9 cellular contexts compared by ENCODE assay signal in the genomic region with DNA sequence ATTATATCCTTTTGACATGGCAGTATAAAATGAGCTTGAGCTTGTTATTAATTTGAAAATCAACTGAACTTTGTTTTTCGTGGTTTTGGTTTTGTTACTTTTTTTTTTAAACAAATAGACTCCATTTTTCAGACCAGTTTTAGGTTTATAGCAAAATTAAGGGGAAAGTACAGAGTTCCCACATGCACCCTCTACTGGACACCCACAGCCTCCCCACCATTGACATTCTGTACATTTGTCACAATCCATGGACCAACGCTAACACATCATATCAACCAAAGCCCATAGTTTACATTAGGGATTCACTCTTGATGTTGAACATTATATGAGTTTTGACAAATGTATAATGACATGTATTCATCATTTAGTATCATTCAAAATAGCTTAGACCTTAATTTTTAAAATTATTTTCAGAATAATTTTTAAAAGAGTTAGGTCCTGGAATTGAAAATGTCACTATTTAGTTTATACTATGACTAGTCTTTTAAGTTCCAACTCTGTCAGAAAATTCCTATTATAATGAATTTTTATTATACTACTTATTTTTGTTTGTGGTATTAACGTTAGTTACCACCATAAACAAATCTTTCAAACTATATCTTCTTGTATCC. TPM values are rescaled to one million over a fixed set of nuclear protein-coding genes. Genes with fewer than 3 reads are reported as not detected.
A peak's percentile ranks its signal among the peaks of the same experiment; 100 is the strongest.
DNase-seq lines count a peak whose midpoint lies in the region; ATAC-seq and TF ChIP-seq lines count a peak whose summit lies in the region.
"Had no signal": no experiment of that assay in that cellular context is flagged by ENCODE, and none has a peak within 500 bp of the region (broad histone marks: within the 10 kb centered on the region; RNA-seq: fewer than 3 reads in every experiment).

No MANE protein-coding gene starts in this region.

- TF ChIP-seq CTCF in HCT116 (IDR thresholded peaks at IDR 0.05 in 2 of 3, conservative IDR thresholded peaks at IDR 0.05 in 1 of 3; ENCODE audit: borderline replicate concordance in 1 of 3, insufficient read depth in 1 of 3, low read depth in 2 of 3, low read length in 2 of 3) (peak in 2 of 3 experiments; percentile 69 to 71; a peak in 4 of 6 replicates), VCaP (conservative IDR thresholded peaks at IDR 0.05) (peak; percentile 70), left lung (IDR thresholded peaks at IDR 0.05) (peak in 1 of 2 donors; percentile 25)

- peak; percentile 42 for TF ChIP-seq RAD21 in HCT116 (IDR thresholded peaks at IDR 0.05; ENCODE audit: low read depth)

- peaks cover 0 to 20% of the 10 kb centered on the region in 2 experiments; a peak in 3 of 4 replicates for H3K4me1 ChIP-seq in HCT116 (ENCODE audit: control insufficient read depth in 1 of 2, insufficient read depth in 2 of 2, low read length in 2 of 2)
- no peaks in the 10 kb centered on the region for H3K4me1 ChIP-seq in left lung

- DNase-seq in D341Med (ENCODE audit: low spot score) (peak; percentile 41), HCT116 (ENCODE audit: low read depth, low spot score) (no peak), left lung (no peak), left colon (no peak), AG20443 (ENCODE audit: low spot score) (no peak)
- no peak for DNase-seq in activated CD4-positive, alpha-beta T cell treated with anti-CD3 and anti-CD28 coated beads for 1 hour

- no peaks in the 10 kb centered on the region for H3K36me3 ChIP-seq in HCT116 (ENCODE audit: control insufficient read depth in 1 of 2, insufficient read depth in 2 of 2, low read length in 2 of 2)
- H3K36me3 ChIP-seq in left lung: no peaks in the 10 kb centered on the region
- H3K36me3 ChIP-seq: SJSA1 had no signal

- CTCF ChIA-PET in HCT116 (lab: Charles Lee): interaction anchor here (0.8 to 1.6 kb wide), 5 partner anchors 12 to 180 kb away, joined by 3 to 10 read pairs (median 5); no protein-coding TSS in a partner anchor

- H3K27me3 ChIP-seq in HCT116 (ENCODE audit: insufficient read depth, low read length) (no peaks in the 10 kb centered on the region), left lung (no peaks in the 10 kb centered on the region)
- H3K27me3 ChIP-seq: SJSA1 had no signal

- H4K20me1 ChIP-seq in HCT116 (ENCODE audit: insufficient read depth): no peaks in the 10 kb centered on the region

- no peaks in the 10 kb centered on the region for H3K79me2 ChIP-seq in HCT116 (ENCODE audit: insufficient read depth, low read length)

- RAD21 ChIA-PET in HCT116 (lab: Charles Lee; ENCODE audit: low non-redundant PET in 1 of 2, low total read pairs in 2 of 2, uncharacterized antibody in 2 of 2, unreplicated experiment in 2 of 2): interaction anchor here in 1 of 2 experiments (1.4 kb wide), 1 partner anchor 67 kb away, joined by 3 read pairs; no protein-coding TSS in a partner anchor

- intact Hi-C loops in HCT116 (cut with micrococcal nuclease): loop anchor here (5.0 kb wide), 1 partner anchor 173 kb away; no protein-coding TSS in a partner anchor
- intact Hi-C loops in left lung (cut with DNase I): no loop called here
- intact Hi-C loops in left colon (cut with DNase I, micrococcal nuclease): no loop called here

- no peak for TF ChIP-seq POLR2A in HCT116 (IDR thresholded peaks at IDR 0.05; ENCODE audit: borderline replicate concordance, extremely low read depth, insufficient read depth, insufficient read length)

- H3K9me2 ChIP-seq in HCT116 (ENCODE audit: insufficient read depth): no peaks in the 10 kb centered on the region

- ATAC-seq in HCT116: peak; percentile 84
- peak; percentile 58 for ATAC-seq in left lung
- no peak for ATAC-seq in left colon
- ATAC-seq in GM18873 (IDR thresholded peaks at IDR 0.05; ENCODE audit: low FRiP score, unreplicated experiment): no peak

- H3K4me3 ChIP-seq in HCT116 (replicated peaks in 1 of 2; ENCODE audit: low read depth in 1 of 2, low read length in 2 of 2): no peak overlapping the region
- H3K4me3 ChIP-seq in left lung: no peak overlapping the region
- H3K4me3 ChIP-seq: SJSA1 had no signal

- H3K27ac ChIP-seq in HCT116 (ENCODE audit: low read depth, low read length): no peak overlapping the region
- no peak overlapping the region for H3K27ac ChIP-seq in VCaP
- H3K27ac ChIP-seq in left lung: no peak overlapping the region

- POLR2A ChIA-PET in HCT116 (lab: Charles Lee): interaction anchor here (0.6 kb wide), 1 partner anchor 18 kb away, joined by 3 read pairs; no protein-coding TSS in a partner anchor

- H2AFZ ChIP-seq in HCT116 (ENCODE audit: low read depth, low read length, poor library complexity, severe bottlenecking): peak overlapping the region; percentile 46

- no peak overlapping the region for H3K9ac ChIP-seq in HCT116 (ENCODE audit: low read length)

- H3K4me2 ChIP-seq in HCT116 (ENCODE audit: low read length): no peak overlapping the region

- BruUV-seq in HCT116 (replicated peaks; lab: Mats Ljungman, UMichigan): no TSS peak

- no peaks in the 10 kb centered on the region for H3K9me3 ChIP-seq in HCT116 (ENCODE audit: control insufficient read depth in 1 of 2, insufficient read depth in 1 of 2, low read depth in 1 of 2, low read length in 2 of 2)
- no peaks in the 10 kb centered on the region for H3K9me3 ChIP-seq in left lung
- H3K9me3 ChIP-seq: SJSA1 had no signal

TF ChIP-seq in HCT116, 20 proteins besides CTCF, POLR2A, EP300 and RAD21:
- TF ChIP-seq ELF1 (IDR thresholded peaks at IDR 0.05; ENCODE audit: borderline replicate concordance, low read depth) (no peak), EZH2 (IDR thresholded peaks at IDR 0.05) (no peak), SIN3A (IDR thresholded peaks at IDR 0.05; ENCODE audit: low read depth) (no peak), EGR1 (IDR thresholded peaks at IDR 0.05; ENCODE audit: low read depth) (no peak), POLR2AphosphoS5 (IDR thresholded peaks at IDR 0.05; ENCODE audit: low read depth, low read length) (no peak)
- TF ChIP-seq, protein P1, sequence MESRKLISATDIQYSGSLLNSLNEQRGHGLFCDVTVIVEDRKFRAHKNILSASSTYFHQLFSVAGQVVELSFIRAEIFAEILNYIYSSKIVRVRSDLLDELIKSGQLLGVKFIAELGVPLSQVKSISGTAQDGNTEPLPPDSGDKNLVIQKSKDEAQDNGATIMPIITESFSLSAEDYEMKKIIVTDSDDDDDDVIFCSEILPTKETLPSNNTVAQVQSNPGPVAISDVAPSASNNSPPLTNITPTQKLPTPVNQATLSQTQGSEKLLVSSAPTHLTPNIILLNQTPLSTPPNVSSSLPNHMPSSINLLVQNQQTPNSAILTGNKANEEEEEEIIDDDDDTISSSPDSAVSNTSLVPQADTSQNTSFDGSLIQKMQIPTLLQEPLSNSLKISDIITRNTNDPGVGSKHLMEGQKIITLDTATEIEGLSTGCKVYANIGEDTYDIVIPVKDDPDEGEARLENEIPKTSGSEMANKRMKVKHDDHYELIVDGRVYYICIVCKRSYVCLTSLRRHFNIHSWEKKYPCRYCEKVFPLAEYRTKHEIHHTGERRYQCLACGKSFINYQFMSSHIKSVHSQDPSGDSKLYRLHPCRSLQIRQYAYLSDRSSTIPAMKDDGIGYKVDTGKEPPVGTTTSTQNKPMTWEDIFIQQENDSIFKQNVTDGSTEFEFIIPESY (IDR thresholded peaks at IDR 0.05; ENCODE audit: extremely low read depth, insufficient replicate concordance, low read length): no peak
TF ChIP-seq in HCT116: peak in this region for 0.

RNA-seq across cellular contexts. Expression of a gene that starts 35.3 kb away (rescaled TPM):
- 15.6 TPM for total RNA-seq in HCT116 (2021; ENCODE audit: unreplicated experiment)
- polyA plus RNA-seq in HCT116 (2012): 4.0 and 4.4 TPM in 2 replicates
- 10 to 100 TPM in 1 of 2 donors, 1 to 10 TPM in 1; 6.2 to 11.4 TPM for total RNA-seq in left lung
- 1 to 10 TPM; 4.5 to 9.2 TPM for total RNA-seq in left colon

Comparison
In these comparisons a context has a peak if more than half of its experiments do, and no peak if none do; other contexts are left out.
1. ATAC-seq: peak in HCT116 (single experiment) and left lung (single experiment); none in left colon (single experiment) and GM18873 (single experiment).